Comparison of ENCODE assay signal across 26 cellular contexts in the genomic region with DNA sequence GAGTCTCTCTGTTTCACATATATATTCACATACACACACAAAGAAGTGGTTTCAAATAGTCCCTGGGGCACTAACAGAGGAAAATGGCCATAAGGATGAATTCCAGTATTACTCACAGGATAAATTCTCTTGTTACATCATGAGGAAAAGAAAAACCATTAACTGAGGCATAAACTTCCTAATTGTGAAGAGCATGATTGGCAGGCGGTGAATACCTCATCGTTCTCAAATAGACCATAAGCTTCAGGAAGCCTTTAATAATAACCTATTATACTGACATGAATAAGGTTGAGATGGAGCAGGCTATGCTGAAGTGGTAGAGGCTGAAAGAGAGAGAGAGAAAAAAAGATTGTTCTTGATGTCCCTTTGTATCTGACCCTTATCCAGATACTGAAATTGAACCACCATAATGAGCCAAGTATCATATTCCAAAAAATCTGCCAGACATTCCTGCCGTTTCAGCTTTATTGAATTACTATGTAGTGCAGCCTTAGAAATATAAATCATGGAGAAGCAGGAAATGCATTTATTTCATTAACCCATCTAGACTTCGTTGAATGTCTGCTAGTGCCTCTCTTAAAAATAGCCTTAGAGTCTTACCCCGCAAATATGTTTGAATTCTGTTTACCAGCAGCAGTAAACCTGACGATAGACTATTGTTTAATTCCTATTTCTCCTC.
DNase-seq lines count a peak whose midpoint lies in the region; ATAC-seq and TF ChIP-seq lines count a peak whose summit lies in the region.
"Had no signal": no experiment of that assay in that cellular context is flagged by ENCODE, and none has a peak within 500 bp of the region (broad histone marks: within the 10 kb centered on the region; RNA-seq: fewer than 3 reads in every experiment).

No MANE protein-coding gene starts in this region.

- peaks cover 3% of the 10 kb centered on the region for H3K4me1 ChIP-seq in mesenchymal stem cell (ENCODE audit: control insufficient read depth, insufficient read depth, low read depth, low read length)
- H3K4me1 ChIP-seq: spleen had no signal

- H3K4me3 ChIP-seq in astrocyte of the spinal cord (ENCODE audit: low read depth, low read length) (no peak overlapping the region), mesenchymal stem cell (ENCODE audit: insufficient read depth in 1 of 2, low read depth in 1 of 2, low read length in 2 of 2) (no peak overlapping the region)
- H3K4me3 ChIP-seq: SK-N-MC, spleen had no signal

- no peak overlapping the region for H2BK15ac ChIP-seq in mesenchymal stem cell (ENCODE audit: low read depth, poor library complexity, severe bottlenecking)

- TF ChIP-seq CTCF in astrocyte of the spinal cord (IDR thresholded peaks at IDR 0.05; ENCODE audit: low read depth, low read length) = no peak

- H3K27me3 Mint-ChIP-seq in stimulated activated naive CD8-positive, alpha-beta T cell treated with anti-CD3 and anti-CD28 coated beads, Interleukin-15, amount 100 ng/mL, for 72 hours = peaks cover 48% of the 10 kb centered on the region

- DNase-seq in COLO829 (ENCODE audit: low spot score) = peak; percentile 58
- no peak for DNase-seq in HEK293T (ENCODE audit: extremely low spot score)
- peak; percentile 37 for DNase-seq in astrocyte of the spinal cord (ENCODE audit: low read depth, low spot score)
- DNase-seq in mesenchymal stem cell = no peak
- DNase-seq in stimulated activated naive CD8-positive, alpha-beta T cell treated with anti-CD3 and anti-CD28 coated beads, Interleukin-15, amount 100 ng/mL, for 72 hours = no peak
- DNase-seq in ecto neural progenitor cell (ENCODE audit: low spot score) = no peak
- DNase-seq: activated CD4-positive, alpha-beta T cell treated with anti-CD3 and anti-CD28 coated beads for 4 hours; activated naive CD4-positive, alpha-beta T cell treated with anti-CD3 and anti-CD28 coated beads for 36 hours; activated T-cell treated with anti-CD3 and anti-CD28 coated beads, Interleukin-2, amount 50 U/mL, for 48 hours; amniotic stem cell; KBM-7; kidney glomerular epithelial cell; NCI-H1436 treated with DMSO at 0.1 percent for 48 hours; NCI-H226; NCI-H748 treated with DMSO at 0.1 percent for 48 hours; RPMI8226; spleen; stimulated activated CD4-positive, alpha-beta T cell treated with anti-CD3 and anti-CD28 coated beads, Interleukin-2, amount 100 ng/mL, for 48 hours; T-helper 2 cell had no signal

- H2AK5ac ChIP-seq in mesenchymal stem cell (ENCODE audit: low read length, severe bottlenecking) = peak overlapping the region; percentile 87

- H4K91ac ChIP-seq in mesenchymal stem cell (ENCODE audit: low read length) = no peak overlapping the region

- WGBS in mesenchymal stem cell = 90% methylated on average over 3 of the region's 6 CpGs

- H3K4me1 Mint-ChIP-seq in stimulated activated naive CD8-positive, alpha-beta T cell treated with anti-CD3 and anti-CD28 coated beads, Interleukin-15, amount 100 ng/mL, for 72 hours = no peaks in the 10 kb centered on the region
- H3K4me1 Mint-ChIP-seq: memory B cell; stimulated activated effector memory CD8-positive, alpha-beta T cell treated with anti-CD3 and anti-CD28 coated beads, Interleukin-12 subunit alpha, Interleukin-12 subunit beta, amount 100 ng/mL, for 72 hours had no signal

- H3K27ac ChIP-seq in mesenchymal stem cell (ENCODE audit: low read length, poor library complexity, severe bottlenecking) = no peak overlapping the region
- H3K27ac ChIP-seq: C4-2B, SK-N-MC, spleen had no signal

- no peaks in the 10 kb centered on the region for H3K79me1 ChIP-seq in mesenchymal stem cell (replicated peaks; ENCODE audit: low read length, poor library complexity, severe bottlenecking)

- H3K27ac Mint-ChIP-seq in stimulated activated naive CD8-positive, alpha-beta T cell treated with anti-CD3 and anti-CD28 coated beads, Interleukin-15, amount 100 ng/mL, for 72 hours = no peak overlapping the region
- H3K27ac Mint-ChIP-seq: activated naive CD4-positive, alpha-beta T cell treated with anti-CD3 and anti-CD28 coated beads for 36 hours; dendritic cell treated with granulocyte-macrophage colony-stimulating factor and Interleukin-4, amounts not matched to agents 40 ng/mL and 50 ng/mL, for 4 days; memory B cell; stimulated activated effector memory CD8-positive, alpha-beta T cell treated with anti-CD3 and anti-CD28 coated beads, Interleukin-12 subunit alpha, Interleukin-12 subunit beta, amount 100 ng/mL, for 72 hours had no signal

- CTCF ChIA-PET in HEK293T (lab: Yijun Ruan, JAX) = no interaction called here

- H3K14ac ChIP-seq in mesenchymal stem cell (ENCODE audit: low read length in 2 of 2) = no peak overlapping the region

- H3K23ac ChIP-seq in mesenchymal stem cell (ENCODE audit: low read length in 2 of 2) = no peak overlapping the region

- ATAC-seq in HG03097 (IDR thresholded peaks at IDR 0.05; ENCODE audit: low FRiP score, unreplicated experiment) (no peak), GM21737 (IDR thresholded peaks at IDR 0.05; ENCODE audit: unreplicated experiment) (no peak)
- ATAC-seq in stimulated activated naive CD8-positive, alpha-beta T cell treated with anti-CD3 and anti-CD28 coated beads, Interleukin-15, amount 100 ng/mL, for 72 hours = no peak
- ATAC-seq: stimulated activated effector memory CD8-positive, alpha-beta T cell treated with anti-CD3 and anti-CD28 coated beads, Interleukin-12 subunit alpha, Interleukin-12 subunit beta, amount 100 ng/mL, for 72 hours had no signal

- peaks cover 19 to 23% of the 10 kb centered on the region in 2 donors for H3K9me3 Mint-ChIP-seq in stimulated activated naive CD8-positive, alpha-beta T cell treated with anti-CD3 and anti-CD28 coated beads, Interleukin-15, amount 100 ng/mL, for 72 hours

- H2BK12ac ChIP-seq in mesenchymal stem cell (ENCODE audit: low read length in 2 of 2) = no peak overlapping the region

- H2BK120ac ChIP-seq in mesenchymal stem cell (ENCODE audit: low read depth, low read length) = no peak overlapping the region

- in situ Hi-C loops in astrocyte of the spinal cord (cut with HindIII; ENCODE audit: low sequenced_read_pairs) = no loop called here

- no peak overlapping the region for H2BK5ac ChIP-seq in mesenchymal stem cell (ENCODE audit: low read depth, low read length, poor library complexity, severe bottlenecking)

- H3K9me3 ChIP-seq in mesenchymal stem cell (ENCODE audit: control insufficient read depth, low read length) = no peaks in the 10 kb centered on the region

- no peak overlapping the region for H3K4ac ChIP-seq in mesenchymal stem cell (ENCODE audit: low read depth in 1 of 2, low read length in 2 of 2)

- no peak overlapping the region for H3K4me2 ChIP-seq in mesenchymal stem cell (ENCODE audit: low read length, poor library complexity, severe bottlenecking)

- H3K9ac ChIP-seq in mesenchymal stem cell (ENCODE audit: low read length) = no peak overlapping the region

- H3K36me3 ChIP-seq in mesenchymal stem cell (ENCODE audit: control insufficient read depth in 1 of 2, insufficient read depth in 2 of 2, low read depth in 1 of 2, low read length in 2 of 2) = no peaks in the 10 kb centered on the region
- H3K36me3 ChIP-seq: spleen had no signal

- H2AFZ ChIP-seq in mesenchymal stem cell (ENCODE audit: low read depth, low read length) = no peak overlapping the region

- no peaks in the 10 kb centered on the region for H3K27me3 ChIP-seq in mesenchymal stem cell (ENCODE audit: control insufficient read depth in 1 of 2, insufficient read depth in 1 of 2, low read length in 2 of 2)

- H3K18ac ChIP-seq in mesenchymal stem cell (ENCODE audit: low read depth in 1 of 2, low read length in 2 of 2) = no peak overlapping the region

- POLR2A ChIA-PET in HEK293T (lab: Yijun Ruan, JAX) = no interaction called here

- no peak overlapping the region for H4K8ac ChIP-seq in mesenchymal stem cell (ENCODE audit: low read length)

- H3K4me3 Mint-ChIP-seq in stimulated activated naive CD8-positive, alpha-beta T cell treated with anti-CD3 and anti-CD28 coated beads, Interleukin-15, amount 100 ng/mL, for 72 hours = no peak overlapping the region
- H3K4me3 Mint-ChIP-seq: activated naive CD4-positive, alpha-beta T cell treated with anti-CD3 and anti-CD28 coated beads for 36 hours; dendritic cell treated with granulocyte-macrophage colony-stimulating factor and Interleukin-4, amounts not matched to agents 40 ng/mL and 50 ng/mL, for 4 days; memory B cell; stimulated activated effector memory CD8-positive, alpha-beta T cell treated with anti-CD3 and anti-CD28 coated beads, Interleukin-12 subunit alpha, Interleukin-12 subunit beta, amount 100 ng/mL, for 72 hours had no signal

TF ChIP-seq in HEK293T, 16 proteins besides CTCF, POLR2A, EP300 and RAD21:
- TF ChIP-seq FOXK2 (IDR thresholded peaks at IDR 0.05) = no peak
- TF ChIP-seq, protein P1, sequence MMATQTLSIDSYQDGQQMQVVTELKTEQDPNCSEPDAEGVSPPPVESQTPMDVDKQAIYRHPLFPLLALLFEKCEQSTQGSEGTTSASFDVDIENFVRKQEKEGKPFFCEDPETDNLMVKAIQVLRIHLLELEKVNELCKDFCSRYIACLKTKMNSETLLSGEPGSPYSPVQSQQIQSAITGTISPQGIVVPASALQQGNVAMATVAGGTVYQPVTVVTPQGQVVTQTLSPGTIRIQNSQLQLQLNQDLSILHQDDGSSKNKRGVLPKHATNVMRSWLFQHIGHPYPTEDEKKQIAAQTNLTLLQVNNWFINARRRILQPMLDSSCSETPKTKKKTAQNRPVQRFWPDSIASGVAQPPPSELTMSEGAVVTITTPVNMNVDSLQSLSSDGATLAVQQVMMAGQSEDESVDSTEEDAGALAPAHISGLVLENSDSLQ (IDR thresholded peaks at IDR 0.05) = peak; percentile 39; the same call in 1 of the 2 replicates
- no peak for TF ChIP-seq FOXM1 (IDR thresholded peaks at IDR 0.05; ENCODE audit: borderline replicate concordance)

Comparison
In these comparisons a context has a peak if more than half of its experiments do, and no peak if none do; other contexts are left out.
1. DNase-seq: peak in COLO829 (single experiment) and astrocyte of the spinal cord (single experiment); none in HEK293T (single experiment), mesenchymal stem cell (single experiment), stimulated activated naive CD8-positive, alpha-beta T cell treated with anti-CD3 and anti-CD28 coated beads, Interleukin-15, amount 100 ng/mL, for 72 hours (0 of 2) and ecto neural progenitor cell (single experiment).